ENCODE assay signal across 7 cellular contexts in the genomic region with DNA sequence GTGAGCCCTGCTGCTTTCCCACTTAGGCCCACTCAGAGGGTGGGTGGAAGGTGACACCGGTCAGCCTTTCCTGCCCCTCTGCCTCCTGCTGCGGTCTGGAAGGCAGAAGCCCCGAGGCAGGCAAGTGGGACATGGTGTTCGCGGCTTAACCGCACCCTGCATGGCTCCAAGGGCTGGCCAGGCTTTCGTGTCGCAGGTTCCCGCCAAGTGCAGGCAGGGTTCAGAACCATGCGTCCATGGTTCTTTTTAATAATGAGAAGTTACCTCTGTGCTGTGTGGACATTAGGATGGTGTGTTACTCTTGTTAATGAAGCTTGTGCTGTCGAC. TPM values are rescaled to one million over a fixed set of nuclear protein-coding genes. Genes with fewer than 3 reads are reported as not detected.
A peak's percentile ranks its signal among the peaks of the same experiment; 100 is the strongest.
DNase-seq lines count a peak whose midpoint lies in the region; ATAC-seq and TF ChIP-seq lines count a peak whose summit lies in the region.

No MANE protein-coding gene starts in this region.

- peak; percentile 29 for ATAC-seq in GM19397 (IDR thresholded peaks at IDR 0.05; ENCODE audit: unreplicated experiment)

- H3K27me3 ChIP-seq in KMS-11 (ENCODE audit: insufficient read depth, low read depth) (no peaks in the 10 kb centered on the region), ectodermal cell (ENCODE audit: control insufficient read depth, insufficient read depth, low read length, poor library complexity, severe bottlenecking) (peaks cover 48% of the 10 kb centered on the region), neuron (ENCODE audit: insufficient read depth, low read length) (no peaks in the 10 kb centered on the region)

- H2AFZ ChIP-seq in KMS-11 (ENCODE audit: low read depth) = peak overlapping the region; percentile 10; the same call in 1 of the 2 replicates
- peak overlapping the region; percentile 78 for H2AFZ ChIP-seq in neuron (ENCODE audit: low read depth, low read length)

- DNase-seq in ACHN (no peak), DMS153 (lab: John Stamatoyannopoulos, UW) (no peak), mucosa of gallbladder (ENCODE audit: low spot score) (no peak)

- no peaks in the 10 kb centered on the region for H4K20me1 ChIP-seq in KMS-11 (ENCODE audit: insufficient read depth)

- in situ Hi-C loops in ACHN (cut with HindIII; ENCODE audit: low pct_ligation_motif_present, low pct_unique_long_range_greater_than_20kb, low sequenced_read_pairs) = no loop called here

- WGBS in ectodermal cell, 2 experiments = 5 to 9% methylated on average over 10 of the region's 11 CpGs

- H3K9ac ChIP-seq in KMS-11 = peak overlapping the region; percentile 67

- TF ChIP-seq CTCF in KMS-11 (conservative IDR thresholded peaks at IDR 0.05; ENCODE audit: low read depth, low read length) = no peak

- H3K4me3 ChIP-seq in KMS-11 (IDR thresholded peaks at IDR 0.05; ENCODE audit: insufficient read depth, low read depth, low read length) (no peak overlapping the region), ectodermal cell (ENCODE audit: insufficient read depth, low read depth, low read length) (peak overlapping the region; percentile 79), neuron (ENCODE audit: low read length) (peak overlapping the region; percentile 56)

- H3K9me3 ChIP-seq in ectodermal cell (ENCODE audit: control insufficient read depth, low read length) = no peaks in the 10 kb centered on the region
- no peaks in the 10 kb centered on the region for H3K9me3 ChIP-seq in neuron (ENCODE audit: low read length)

- H3K4me2 ChIP-seq in KMS-11 = peak overlapping the region; percentile 69

- H3K79me2 ChIP-seq in KMS-11 (ENCODE audit: insufficient read depth, low read depth) = peaks cover 92% of the 10 kb centered on the region

- H3K27ac ChIP-seq in KMS-11 = peak overlapping the region; percentile 48
- H3K27ac ChIP-seq in ectodermal cell (ENCODE audit: insufficient read depth, low read depth, low read length, poor library complexity, severe bottlenecking) = no peak overlapping the region

- no peaks in the 10 kb centered on the region for H3K36me3 ChIP-seq in KMS-11 (ENCODE audit: insufficient read depth)
- H3K36me3 ChIP-seq in ectodermal cell (ENCODE audit: control insufficient read depth, insufficient read depth, low read length) = no peaks in the 10 kb centered on the region
- no peaks in the 10 kb centered on the region for H3K36me3 ChIP-seq in neuron (ENCODE audit: insufficient read depth, low read length)

- peaks cover 78% of the 10 kb centered on the region for H3K4me1 ChIP-seq in KMS-11 (ENCODE audit: low read depth, poor library complexity, severe bottlenecking)
- no peaks in the 10 kb centered on the region for H3K4me1 ChIP-seq in ectodermal cell (ENCODE audit: control insufficient read depth, insufficient read depth, low read length)
- peaks cover 11% of the 10 kb centered on the region for H3K4me1 ChIP-seq in neuron (ENCODE audit: insufficient read depth, low read length)

RNA-seq across cellular contexts. Expression of a gene that starts 1.0 kb away (rescaled TPM):
- polyA plus RNA-seq in ectodermal cell (2013, experiment 1 of 4) = 3.0 TPM
- polyA plus RNA-seq in ectodermal cell (2013, experiment 2 of 4) = 3.8 TPM
- 2.3 TPM for polyA plus RNA-seq in ectodermal cell (2013, experiment 3 of 4)
- 2.7 TPM for polyA plus RNA-seq in ectodermal cell (2013, experiment 4 of 4)
- 16.8 TPM for total RNA-seq in mucosa of gallbladder
